In genomic region chr11:3417047-3417446, GRCh38 we compare ENCODE assay signal across 8 cellular contexts. TPM values are rescaled to one million over a fixed set of nuclear protein-coding genes. Genes with fewer than 3 reads are reported as not detected.
DNase-seq lines count a peak whose midpoint lies in the region; ATAC-seq and TF ChIP-seq lines count a peak whose summit lies in the region.
"Not testable (repeated sequence)": the region's sequence is repeated elsewhere in the genome, so short reads cannot be mapped to it uniquely, and the experiment has no call there.

No MANE protein-coding gene starts in this region.

- not testable (repeated sequence) for TF ChIP-seq POLR2A in vagina (IDR thresholded peaks at IDR 0.05)

- not testable (repeated sequence) for H3K9ac ChIP-seq in colonic mucosa (ENCODE audit: low read depth in 2 of 2, low read length in 2 of 2)

- intact Hi-C loops in colonic mucosa (cut with DNase I); left colon (cut with DNase I, micrococcal nuclease); vagina (cut with DNase I): not testable (repeated sequence)

- not testable (repeated sequence) for DNase-seq in GM06990 (ENCODE audit: extremely low read depth, insufficient read length); vagina (ENCODE audit: extremely low spot score in 2 of 2)
- DNase-seq in NCI-H1694 (lab: John Stamatoyannopoulos, UW) (peak; percentile 47), SIG-M5 treated with dmso at 0.1 percent for 504 hours (lab: John Stamatoyannopoulos, UW; ENCODE audit: unreplicated experiment) (peak; percentile 20), colonic mucosa (peak; percentile 53), left colon (peak; percentile 36 to 63)
- peak; percentile 13 for DNase-seq in activated CD8-positive, alpha-beta memory T cell treated with anti-CD3 and anti-CD28 coated beads, Interleukin-2, amount 50 U/mL, for 24 hours (ENCODE audit: extremely low read depth)
- peak; percentile 32 to 59 for DNase-seq in stimulated activated CD4-positive, alpha-beta T cell treated with anti-CD3 and anti-CD28 coated beads, Interleukin-12 subunit alpha, Interleukin-12 subunit beta, amount 100 ng/mL, for 24 hours (ENCODE audit: low read depth in 2 of 2)

- not testable (repeated sequence) for H3K4me1 ChIP-seq in colonic mucosa, vagina

- not testable (repeated sequence) for H3K9me3 ChIP-seq in colonic mucosa, vagina

- not testable (repeated sequence) for ATAC-seq in left colon

- H3K4me3 ChIP-seq in GM06990 (replicated peaks; ENCODE audit: low read depth, low read length); colonic mucosa; vagina: not testable (repeated sequence)

- not testable (repeated sequence) for H3K36me3 ChIP-seq in GM06990 (ENCODE audit: control insufficient read depth, insufficient read depth, low read length); colonic mucosa; vagina

- not testable (repeated sequence) for H3K27me3 ChIP-seq in GM06990 (replicated peaks; ENCODE audit: control insufficient read depth, insufficient read depth, low read length); colonic mucosa; vagina

- peak; percentile 40 for TF ChIP-seq CTCF in GM06990 (IDR thresholded peaks at IDR 0.05; ENCODE audit: insufficient read depth, low read length, poor library complexity, severe bottlenecking)
- TF ChIP-seq CTCF in colonic mucosa (IDR thresholded peaks at IDR 0.05), result peak; percentile 45
- TF ChIP-seq CTCF in vagina (IDR thresholded peaks at IDR 0.05), result peak; percentile 25 to 46 (median 32)

- H3K27ac ChIP-seq in colonic mucosa, vagina: not testable (repeated sequence)

RNA-seq across cellular contexts. Expression of gene ZNF195, which starts 38.1 kb away (rescaled TPM):
- total RNA-seq in colonic mucosa (10 to 100 TPM; 19.2 to 34.3 TPM), left colon (10 to 100 TPM; 26.8 to 28.4 TPM), vagina (13.0 TPM)
